11 cellular contexts compared by ENCODE assay signal in genomic region chr5:72156921-72157320, GRCh38. TPM values are rescaled to one million over a fixed set of nuclear protein-coding genes. Genes with fewer than 3 reads are reported as not detected.
DNase-seq lines count a peak whose midpoint lies in the region; ATAC-seq and TF ChIP-seq lines count a peak whose summit lies in the region.
"Had no signal": no experiment of that assay in that cellular context is flagged by ENCODE, and none has a peak within 500 bp of the region (broad histone marks: within the 10 kb centered on the region; RNA-seq: fewer than 3 reads in every experiment).

No MANE protein-coding gene starts in this region.

- no peak for ATAC-seq in HG03565 (IDR thresholded peaks at IDR 0.05; ENCODE audit: unreplicated experiment)
- ATAC-seq in activated CD8-positive, alpha-beta T cell treated with anti-CD3 and anti-CD28 coated beads for 36 hours: no peak

- intact Hi-C loops in activated CD8-positive, alpha-beta T cell treated with anti-CD3 and anti-CD28 coated beads for 36 hours (cut with micrococcal nuclease): no loop called here

- no peaks in the 10 kb centered on the region for H3K9me3 Mint-ChIP-seq in activated CD4-positive, alpha-beta T cell treated with anti-CD3 and anti-CD28 coated beads, Interleukin-2, amount 10 ng/mL, durations not matched to agents 7 days and 5 days
- H3K9me3 Mint-ChIP-seq in activated CD8-positive, alpha-beta T cell treated with anti-CD3 and anti-CD28 coated beads for 36 hours: no peaks in the 10 kb centered on the region
- H3K9me3 Mint-ChIP-seq: T-helper 1 cell treated with Interleukin-12 subunit alpha and Interleukin-12 subunit beta and Interleukin-4 antibody, amounts not matched to agents 30 μg/mL and 1 μg/mL, for 36 hours had no signal

- H4K20me1 ChIP-seq in SK-N-SH (ENCODE audit: insufficient read depth) (peaks cover 100% of the 10 kb centered on the region), fibroblast of lung (ENCODE audit: control insufficient read depth, extremely low read depth, insufficient read depth, low read length) (no peaks in the 10 kb centered on the region)

- H3K27ac ChIP-seq in SK-N-SH (ENCODE audit: low read depth in 2 of 2, low read length in 1 of 2) (peak overlapping the region; percentile 71 to 83), fibroblast of lung (ENCODE audit: insufficient read depth, low read length) (peak overlapping the region; percentile 74)

- H3K9me3 ChIP-seq in SK-N-SH (no peaks in the 10 kb centered on the region), fibroblast of lung (ENCODE audit: control insufficient read depth, insufficient read depth, low read depth, low read length) (no peaks in the 10 kb centered on the region)

- H3K27me3 Mint-ChIP-seq in activated CD4-positive, alpha-beta T cell treated with anti-CD3 and anti-CD28 coated beads, Interleukin-2, amount 10 ng/mL, durations not matched to agents 7 days and 5 days: peaks cover 7% of the 10 kb centered on the region
- H3K27me3 Mint-ChIP-seq in activated CD8-positive, alpha-beta T cell treated with anti-CD3 and anti-CD28 coated beads for 36 hours: peaks cover 6% of the 10 kb centered on the region

- H3K9ac ChIP-seq in SK-N-SH (0 out of 2 replicates have a peak overlapping the region, but pooled peaks have one; percentile 1), fibroblast of lung (ENCODE audit: insufficient read depth, low read length) (no peak overlapping the region)

- H3F3A ChIP-seq in SK-N-SH (replicated peaks; ENCODE audit: insufficient read depth): peaks cover 37% of the 10 kb centered on the region

- H3K27me3 ChIP-seq in SK-N-SH (ENCODE audit: insufficient read depth) (no peaks in the 10 kb centered on the region), fibroblast of lung (ENCODE audit: control insufficient read depth, insufficient read depth, low read length) (no peaks in the 10 kb centered on the region)

- H3K36me3 ChIP-seq in SK-N-SH (replicated peaks in 1 of 2; ENCODE audit: control insufficient read depth in 1 of 2, insufficient read depth in 2 of 2, low read length in 1 of 2) (peaks cover 49 to 56% of the 10 kb centered on the region in 2 experiments), fibroblast of lung (ENCODE audit: control insufficient read depth, insufficient read depth, low read length) (no peaks in the 10 kb centered on the region)

- H3K9me2 ChIP-seq in SK-N-SH: no peaks in the 10 kb centered on the region

- H2AFZ ChIP-seq in SK-N-SH (ENCODE audit: low read depth): no peak overlapping the region
- no peak overlapping the region for H2AFZ ChIP-seq in fibroblast of lung (ENCODE audit: low read length)

- in situ Hi-C loops in GM13977 (cut with MboI; ENCODE audit: low pct_unique_long_range_greater_than_20kb, low sequenced_read_pairs, unreplicated experiment): no loop called here

- no peak for TF ChIP-seq RAD21 in SK-N-SH (IDR thresholded peaks at IDR 0.05; ENCODE audit: low read length)

- CTCF ChIA-PET in SK-N-SH (lab: Yijun Ruan, JAX): interaction anchor here (0.7 to 0.8 kb wide), 2 partner anchors 10 to 209 kb away, joined by 3 to 5 read pairs; no protein-coding TSS in a partner anchor
- CTCF ChIA-PET in activated CD4-positive, alpha-beta T cell treated with anti-CD3 and anti-CD28 coated beads, Interleukin-2, amount 10 ng/mL, durations not matched to agents 7 days and 5 days (lab: Charles Lee): no interaction called here
- CTCF ChIA-PET in activated CD8-positive, alpha-beta T cell treated with anti-CD3 and anti-CD28 coated beads for 36 hours (lab: Charles Lee): no interaction called here

- peak overlapping the region; percentile 26; the same call in 1 of the 2 replicates for H3K4me2 ChIP-seq in SK-N-SH
- peak overlapping the region; percentile 56 for H3K4me2 ChIP-seq in fibroblast of lung (ENCODE audit: extremely low read depth, insufficient read depth, low read length)

- H3K4me1 Mint-ChIP-seq in activated CD4-positive, alpha-beta T cell treated with anti-CD3 and anti-CD28 coated beads, Interleukin-2, amount 10 ng/mL, durations not matched to agents 7 days and 5 days: no peaks in the 10 kb centered on the region
- H3K4me1 Mint-ChIP-seq in activated CD8-positive, alpha-beta T cell treated with anti-CD3 and anti-CD28 coated beads for 36 hours (ENCODE audit: low read depth): no peaks in the 10 kb centered on the region

- 27% methylated on average over 3 of the region's 3 CpGs for WGBS in SK-N-SH (ENCODE audit: low lambda C conversion rate)

- H3K4me3 Mint-ChIP-seq in activated CD4-positive, alpha-beta T cell treated with anti-CD3 and anti-CD28 coated beads, Interleukin-2, amount 10 ng/mL, durations not matched to agents 7 days and 5 days: no peak overlapping the region
- H3K4me3 Mint-ChIP-seq in activated CD8-positive, alpha-beta T cell treated with anti-CD3 and anti-CD28 coated beads for 36 hours: no peak overlapping the region
- H3K4me3 Mint-ChIP-seq: T-helper 1 cell treated with Interleukin-12 subunit alpha and Interleukin-12 subunit beta and Interleukin-4 antibody, amounts not matched to agents 30 μg/mL and 1 μg/mL, for 36 hours had no signal

- H3K4me3 ChIP-seq in SK-N-SH (ENCODE audit: low read depth in 2 of 2, low read length in 1 of 2) (no peak overlapping the region), fibroblast of lung (replicated peaks in 1 of 4; ENCODE audit: control extremely low read depth in 1 of 4, insufficient read depth in 1 of 4, low read depth in 3 of 4, low read length in 4 of 4) (no peak overlapping the region)

- no peaks in the 10 kb centered on the region for H3K36me3 Mint-ChIP-seq in activated CD4-positive, alpha-beta T cell treated with anti-CD3 and anti-CD28 coated beads, Interleukin-2, amount 10 ng/mL, durations not matched to agents 7 days and 5 days (ENCODE audit: low read depth)
- no peaks in the 10 kb centered on the region for H3K36me3 Mint-ChIP-seq in activated CD8-positive, alpha-beta T cell treated with anti-CD3 and anti-CD28 coated beads for 36 hours (ENCODE audit: low read depth)

- peaks cover 100% of the 10 kb centered on the region for H3K79me2 ChIP-seq in SK-N-SH (ENCODE audit: insufficient read depth)
- H3K79me2 ChIP-seq in fibroblast of lung (ENCODE audit: control insufficient read depth, insufficient read depth, low read length): peaks cover 46% of the 10 kb centered on the region

- DNase-seq in EH (ENCODE audit: low read depth) (peak; percentile 98), SK-N-SH (no peak), fibroblast of lung (ENCODE audit: low read depth in 2 of 2) (peak; percentile 92 to 98), renal cortical epithelial cell (ENCODE audit: low read depth) (peak; percentile 93), GM13977 (ENCODE audit: low spot score) (no peak)
- DNase-seq in activated CD4-positive, alpha-beta T cell treated with anti-CD3 and anti-CD28 coated beads, Interleukin-2, amount 10 ng/mL, durations not matched to agents 7 days and 5 days: no peak
- DNase-seq in activated CD8-positive, alpha-beta T cell treated with anti-CD3 and anti-CD28 coated beads for 36 hours: no peak
- DNase-seq: activated CD8-positive, alpha-beta memory T cell treated with anti-CD3 and anti-CD28 coated beads, Interleukin-2, amount 50 U/mL, for 48 hours; posterior cingulate gyrus had no signal

- POLR2A ChIA-PET in SK-N-SH (lab: Yijun Ruan, JAX): no interaction called here
- POLR2A ChIA-PET in activated CD4-positive, alpha-beta T cell treated with anti-CD3 and anti-CD28 coated beads, Interleukin-2, amount 10 ng/mL, durations not matched to agents 7 days and 5 days (lab: Charles Lee): no interaction called here
- POLR2A ChIA-PET in activated CD8-positive, alpha-beta T cell treated with anti-CD3 and anti-CD28 coated beads for 36 hours (lab: Charles Lee): no interaction called here

- H3K27ac Mint-ChIP-seq in activated CD4-positive, alpha-beta T cell treated with anti-CD3 and anti-CD28 coated beads, Interleukin-2, amount 10 ng/mL, durations not matched to agents 7 days and 5 days: no peak overlapping the region
- H3K27ac Mint-ChIP-seq in activated CD8-positive, alpha-beta T cell treated with anti-CD3 and anti-CD28 coated beads for 36 hours: no peak overlapping the region
- H3K27ac Mint-ChIP-seq: T-helper 1 cell treated with Interleukin-12 subunit alpha and Interleukin-12 subunit beta and Interleukin-4 antibody, amounts not matched to agents 30 μg/mL and 1 μg/mL, for 36 hours had no signal

- H3K4me1 ChIP-seq in SK-N-SH (ENCODE audit: control insufficient read depth in 1 of 2, insufficient read depth in 2 of 2, low read depth in 1 of 2, low read length in 1 of 2) (peaks cover 41 to 68% of the 10 kb centered on the region in 2 experiments), fibroblast of lung (ENCODE audit: control insufficient read depth, extremely low read depth, insufficient read depth, low read length) (peaks cover 57% of the 10 kb centered on the region)

- TF ChIP-seq EP300 in SK-N-SH (IDR thresholded peaks at IDR 0.05; ENCODE audit: borderline replicate concordance in 1 of 2, low read depth in 1 of 2, low read length in 1 of 2): peak in 1 of 2 experiments; percentile 42; a peak in 1 of 4 replicates

- TF ChIP-seq CTCF in SK-N-SH (IDR thresholded peaks at IDR 0.05) (no peak), fibroblast of lung (conservative IDR thresholded peaks at IDR 0.05 in 1 of 2, IDR thresholded peaks at IDR 0.05 in 1 of 2; ENCODE audit: low read depth in 1 of 2, low read length in 2 of 2) (no peak), GM13977 (IDR thresholded peaks at IDR 0.05; ENCODE audit: extremely low read depth, insufficient read depth, missing control alignments) (no peak)
- no peak for TF ChIP-seq CTCF in activated CD8-positive, alpha-beta T cell treated with anti-CD3 and anti-CD28 coated beads for 36 hours (IDR thresholded peaks at IDR 0.05)

TF ChIP-seq in SK-N-SH, 30 proteins besides CTCF, POLR2A, EP300 and RAD21 (continues in another document):
- TF ChIP-seq MXI1 (IDR thresholded peaks at IDR 0.05; ENCODE audit: low read depth, low read length) (no peak), RXRA (IDR thresholded peaks at IDR 0.05; ENCODE audit: borderline replicate concordance, low read depth) (peak; percentile 11; the same call in 1 of the 2 replicates), TCF12 (IDR thresholded peaks at IDR 0.05) (peak; percentile 93), FOSL2 (IDR thresholded peaks at IDR 0.05; ENCODE audit: borderline replicate concordance, low read depth) (peak; percentile 71; the same call in 1 of the 2 replicates), SMC3 (IDR thresholded peaks at IDR 0.05; ENCODE audit: low read depth, low read length) (no peak), GATA2 (CRISPR knock-in tag; IDR thresholded peaks at IDR 0.05) (no peak)

RNA-seq across cellular contexts. Expression of gene MAP1B, which starts 49.6 kb away (rescaled TPM):
- polyA plus RNA-seq in SK-N-SH (2012; rRNA removed) (47.5 and 48.5 TPM in 2 replicates), fibroblast of lung (84.4 and 109 TPM in 2 replicates)
- polyA plus RNA-seq in SK-N-SH (2012; cell fraction: cytosol; rRNA removed): 59.8 and 60.6 TPM in 2 replicates
- polyA plus RNA-seq in SK-N-SH (2012; cell fraction: nucleus; rRNA removed): 69.5 and 70.5 TPM in 2 replicates
- total RNA-seq in fibroblast of lung (44.9 and 83.4 TPM in 2 replicates), renal cortical epithelial cell (91.0 and 156 TPM in 2 replicates)
- polyA plus RNA-seq in fibroblast of lung (2012): 56.7 and 103 TPM in 2 replicates
- 178 and 206 TPM in 2 replicates for polyA minus RNA-seq in fibroblast of lung (ENCODE audit: low replicate concordance)
- total RNA-seq in activated CD4-positive, alpha-beta T cell treated with anti-CD3 and anti-CD28 coated beads, Interleukin-2, amount 10 ng/mL, durations not matched to agents 7 days and 5 days: under 1 TPM in 1 of 2 experiments, not detected in 1; 0.06 TPM
- under 1 TPM; 0.09 to 0.25 TPM for total RNA-seq in activated CD8-positive, alpha-beta T cell treated with anti-CD3 and anti-CD28 coated beads for 36 hours

Comparison
In these comparisons a context has a peak if more than half of its experiments do, and no peak if none do; other contexts are left out.
1. DNase-seq: peak in EH (single experiment), fibroblast of lung (2 of 2) and renal cortical epithelial cell (single experiment); none in SK-N-SH (single experiment), activated CD4-positive, alpha-beta T cell treated with anti-CD3 and anti-CD28 coated beads, Interleukin-2, amount 10 ng/mL, durations not matched to agents 7 days and 5 days (single experiment), activated CD8-positive, alpha-beta T cell treated with anti-CD3 and anti-CD28 coated beads for 36 hours (single experiment) and GM13977 (single experiment).
2. RNA of gene MAP1B, which starts 49.6 kb away (total RNA-seq): 91.0 to 156 TPM in renal cortical epithelial cell and 44.9 to 83.4 TPM in fibroblast of lung; 0.09 to 0.25 TPM in activated CD8-positive, alpha-beta T cell treated with anti-CD3 and anti-CD28 coated beads for 36 hours and 0.06 TPM in activated CD4-positive, alpha-beta T cell treated with anti-CD3 and anti-CD28 coated beads, Interleukin-2, amount 10 ng/mL, durations not matched to agents 7 days and 5 days; every median in the first group is over 10 times any median in the second.